ENCODE assay signal across 1 cellular context in genomic region chr3:50268276-50268675, GRCh38.
TF ChIP-seq lines count a peak whose summit lies in the region.

No MANE protein-coding gene starts in this region.

TF ChIP-seq in H1, 55 proteins besides CTCF, POLR2A, EP300 and RAD21:
- TF ChIP-seq CTBP2 (IDR thresholded peaks at IDR 0.05; ENCODE audit: borderline replicate concordance, insufficient read depth, insufficient read length, low read length) (no peak), KDM4A (IDR thresholded peaks at IDR 0.05; ENCODE audit: low read depth, low read length, severe bottlenecking) (no peak), RNF2 (IDR thresholded peaks at IDR 0.05; ENCODE audit: borderline replicate concordance, low read depth, low read length, missing control alignments, poor library complexity, severe bottlenecking) (no peak), TCF12 (IDR thresholded peaks at IDR 0.05; ENCODE audit: low read depth, low read length) (no peak), CBX5 (IDR thresholded peaks at IDR 0.05; ENCODE audit: low read depth, low read length) (no peak), SAP30 (IDR thresholded peaks at IDR 0.05; ENCODE audit: insufficient read depth, insufficient replicate concordance, low read length) (no peak), TAF7 (optimal IDR thresholded peaks at IDR 0.05; ENCODE audit: borderline replicate concordance, low read depth, low read length) (no peak), SRF (IDR thresholded peaks at IDR 0.05; ENCODE audit: low read depth, low read length) (no peak), MAFK (IDR thresholded peaks at IDR 0.05; ENCODE audit: low read depth, low read length) (no peak), RXRA (IDR thresholded peaks at IDR 0.05; ENCODE audit: insufficient read depth, low read depth, low read length) (no peak), HDAC2 (IDR thresholded peaks at IDR 0.05; ENCODE audit: borderline replicate concordance in 1 of 2, low read depth in 2 of 2, low read length in 2 of 2) (no peak), TEAD4 (IDR thresholded peaks at IDR 0.05; ENCODE audit: low read depth, low read length) (no peak), KDM1A (IDR thresholded peaks at IDR 0.05; ENCODE audit: borderline replicate concordance, low read length) (no peak), BCL11A (IDR thresholded peaks at IDR 0.05; ENCODE audit: low read depth in 2 of 2, low read length in 2 of 2) (no peak), KDM5A (IDR thresholded peaks at IDR 0.05; ENCODE audit: low read length) (no peak), TBP (IDR thresholded peaks at IDR 0.05; ENCODE audit: low read depth, low read length) (no peak), CEBPB (IDR thresholded peaks at IDR 0.05; ENCODE audit: low read depth, low read length) (no peak), GTF2F1 (IDR thresholded peaks at IDR 0.05; ENCODE audit: borderline replicate concordance, low read depth, low read length) (no peak), CHD7 (IDR thresholded peaks at IDR 0.05; ENCODE audit: insufficient replicate concordance, low read length) (no peak)
